ENCODE assay signal across 9 cellular contexts in the genomic region with DNA sequence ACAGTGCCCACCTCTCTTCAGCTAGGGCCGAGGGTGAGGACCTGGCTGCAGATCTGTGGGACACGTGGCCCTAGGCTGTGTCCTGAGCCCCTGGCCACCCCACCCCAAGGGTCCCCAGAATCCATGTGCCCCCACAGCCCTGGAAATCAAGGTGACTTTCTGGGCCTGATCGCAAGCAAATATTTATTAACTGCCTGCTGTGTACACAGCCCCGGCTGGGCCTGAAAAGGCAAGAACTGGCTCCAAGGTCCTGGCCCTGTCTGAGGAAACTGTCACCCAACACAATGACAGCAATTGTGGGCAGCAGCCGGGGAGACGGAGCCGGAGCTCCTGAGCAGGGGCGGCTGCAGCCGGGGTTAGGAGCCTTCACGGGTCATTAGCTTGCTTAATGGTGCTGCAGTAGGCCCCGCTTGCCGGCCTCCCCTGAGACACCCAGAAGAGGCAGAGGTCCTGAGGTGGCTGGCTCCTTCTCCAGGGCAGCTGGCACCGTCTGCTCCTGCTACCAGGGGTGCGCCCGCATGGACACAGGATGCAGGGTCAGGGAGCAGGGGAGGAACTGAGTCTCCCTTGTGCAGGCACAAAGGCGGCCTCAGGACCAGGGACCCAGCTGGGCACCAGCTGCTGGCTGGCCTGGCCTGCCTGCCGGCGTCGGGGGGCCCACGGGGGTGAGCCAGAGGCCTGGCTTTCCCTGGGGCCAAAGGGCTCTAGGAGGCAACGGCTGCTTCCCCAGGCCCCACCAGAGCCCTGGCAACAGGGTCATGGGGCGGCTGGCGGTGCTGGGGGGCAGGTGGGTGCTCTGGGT. TPM values are rescaled to one million over a fixed set of nuclear protein-coding genes. Genes with fewer than 3 reads are reported as not detected.
A peak's percentile ranks its signal among the peaks of the same experiment; 100 is the strongest.
DNase-seq lines count a peak whose midpoint lies in the region; ATAC-seq and TF ChIP-seq lines count a peak whose summit lies in the region.
"Had no signal": no experiment of that assay in that cellular context is flagged by ENCODE, and none has a peak within 500 bp of the region (broad histone marks: within the 10 kb centered on the region; RNA-seq: fewer than 3 reads in every experiment).

No MANE protein-coding gene starts in this region.

- H2BK120ac ChIP-seq in mesenchymal stem cell (ENCODE audit: low read depth, low read length) = no peak overlapping the region

- H3K14ac ChIP-seq in mesenchymal stem cell (ENCODE audit: low read length in 2 of 2) = no peak overlapping the region

- TF ChIP-seq CTCF in dorsolateral prefrontal cortex (IDR thresholded peaks at IDR 0.05 in 54 of 56, conservative IDR thresholded peaks at IDR 0.05 in 2 of 56; ENCODE audit: low read depth in 1 of 56, partially characterized antibody in 56 of 56) = no peak

- H3K18ac ChIP-seq in mesenchymal stem cell (ENCODE audit: low read depth in 1 of 2, low read length in 2 of 2) = no peak overlapping the region

- intact Hi-C loops in dorsolateral prefrontal cortex (cut with DNase I) = no loop called here

- H3K4me2 ChIP-seq in BLaER1 (peak overlapping the region; percentile 73), mesenchymal stem cell (ENCODE audit: low read length, poor library complexity, severe bottlenecking) (peak overlapping the region; percentile 43), Karpas-422 (ENCODE audit: low read depth, low read length, poor library complexity, severe bottlenecking) (no peak overlapping the region)

- H3K4me1 ChIP-seq in BLaER1 (peaks cover 46% of the 10 kb centered on the region), mesenchymal stem cell (ENCODE audit: control insufficient read depth, insufficient read depth, low read depth, low read length) (peaks cover 21% of the 10 kb centered on the region), Karpas-422 (ENCODE audit: low read length) (no peaks in the 10 kb centered on the region)

- H2BK12ac ChIP-seq in mesenchymal stem cell (ENCODE audit: low read length in 2 of 2) = no peak overlapping the region

- H3K27me3 ChIP-seq in BLaER1 (no peaks in the 10 kb centered on the region), dorsolateral prefrontal cortex (peaks cover 0 to 5% (median 0%) of the 10 kb centered on the region in 45 donors), mesenchymal stem cell (ENCODE audit: control insufficient read depth in 1 of 2, insufficient read depth in 1 of 2, low read length in 2 of 2) (peaks cover 12 to 20% of the 10 kb centered on the region in 2 experiments), Karpas-422 (ENCODE audit: low read length) (no peaks in the 10 kb centered on the region)

- 0 out of 2 replicates have a peak overlapping the region, but pooled peaks have one; percentile 35 for H3K27ac ChIP-seq in BLaER1
- H3K27ac ChIP-seq in dorsolateral prefrontal cortex = peak overlapping the region in 1 of 59 donors; percentile 66
- H3K27ac ChIP-seq in mesenchymal stem cell (ENCODE audit: low read length, poor library complexity, severe bottlenecking) = no peak overlapping the region
- H3K27ac ChIP-seq in Karpas-422 (ENCODE audit: low read length) = no peak overlapping the region

- H2AK5ac ChIP-seq in mesenchymal stem cell (ENCODE audit: low read length, severe bottlenecking) = no peak overlapping the region

- no peak overlapping the region for H4K91ac ChIP-seq in mesenchymal stem cell (ENCODE audit: low read length)

- no peak for ATAC-seq in GM19395 (IDR thresholded peaks at IDR 0.05; ENCODE audit: unreplicated experiment)

- H4K20me1 ChIP-seq in BLaER1 (no peaks in the 10 kb centered on the region), Karpas-422 (ENCODE audit: insufficient read depth, low read depth, low read length) (no peaks in the 10 kb centered on the region)

- peak overlapping the region; percentile 21 for H4K8ac ChIP-seq in mesenchymal stem cell (ENCODE audit: low read length)

- no peak overlapping the region for H3K4ac ChIP-seq in mesenchymal stem cell (ENCODE audit: low read depth in 1 of 2, low read length in 2 of 2)

- H2BK15ac ChIP-seq in mesenchymal stem cell (ENCODE audit: low read depth, poor library complexity, severe bottlenecking) = no peak overlapping the region

- H2BK5ac ChIP-seq in mesenchymal stem cell (ENCODE audit: low read depth, low read length, poor library complexity, severe bottlenecking) = no peak overlapping the region

- no peak overlapping the region for H2AFZ ChIP-seq in mesenchymal stem cell (ENCODE audit: low read depth, low read length)
- H2AFZ ChIP-seq in Karpas-422 (ENCODE audit: low read length) = no peak overlapping the region

- H3K4me3 ChIP-seq in BLaER1 (no peak overlapping the region), dorsolateral prefrontal cortex (no peak overlapping the region), mesenchymal stem cell (ENCODE audit: insufficient read depth in 1 of 2, low read depth in 1 of 2, low read length in 2 of 2) (no peak overlapping the region), Karpas-422 (ENCODE audit: low read length) (no peak overlapping the region)

- no peak overlapping the region for H3K23ac ChIP-seq in mesenchymal stem cell (ENCODE audit: low read length in 2 of 2)

- H3K79me2 ChIP-seq in Karpas-422 (ENCODE audit: low read length) = no peaks in the 10 kb centered on the region

- H3K9me3 ChIP-seq in BLaER1 = no peaks in the 10 kb centered on the region
- H3K9me3 ChIP-seq in mesenchymal stem cell (ENCODE audit: control insufficient read depth, low read length) = no peaks in the 10 kb centered on the region
- H3K9me3 ChIP-seq in Karpas-422 (ENCODE audit: low read length) = no peaks in the 10 kb centered on the region

- peak; percentile 1 for DNase-seq in H4 (ENCODE audit: low spot score)
- DNase-seq in dorsolateral prefrontal cortex = peak in 9 of 10 donors; percentile 2 to 43 (median 27)
- no peak for DNase-seq in mesenchymal stem cell
- DNase-seq in NCI-H226 = no peak
- DNase-seq in stimulated activated CD4-positive, alpha-beta T cell treated with anti-CD3 and anti-CD28 coated beads, Interleukin-4, amount 100 ng/mL, for 4 hours = no peak
- no peak for DNase-seq in Karpas-422
- DNase-seq: NCI-H69 had no signal

- no peaks in the 10 kb centered on the region for H3K36me3 ChIP-seq in BLaER1
- H3K36me3 ChIP-seq in mesenchymal stem cell (ENCODE audit: control insufficient read depth in 1 of 2, insufficient read depth in 2 of 2, low read depth in 1 of 2, low read length in 2 of 2) = peaks cover 0 to 12% of the 10 kb centered on the region in 2 experiments
- H3K36me3 ChIP-seq in Karpas-422 (ENCODE audit: insufficient read depth, low read length) = no peaks in the 10 kb centered on the region

- H3K79me1 ChIP-seq in mesenchymal stem cell (replicated peaks; ENCODE audit: low read length, poor library complexity, severe bottlenecking) = no peaks in the 10 kb centered on the region

- 72% methylated on average over 23 of the region's 23 CpGs for WGBS in mesenchymal stem cell

- H3K9me2 ChIP-seq in Karpas-422 (replicated peaks; ENCODE audit: insufficient read depth, low read length) = no peaks in the 10 kb centered on the region

- H3K9ac ChIP-seq in BLaER1 (0 out of 2 replicates have a peak overlapping the region, but pooled peaks have one; percentile 19), mesenchymal stem cell (ENCODE audit: low read length) (no peak overlapping the region), Karpas-422 (ENCODE audit: low read length) (no peak overlapping the region)

RNA-seq across cellular contexts. Expression of a gene that starts 24.1 kb away (rescaled TPM):
- 0.95 and 1.1 TPM in 2 replicates for total RNA-seq in H4 (2014; rRNA removed; shearing (Covaris generic))
- total RNA-seq in dorsolateral prefrontal cortex = 10 to 100 TPM; 15.1 to 48.4 (median 25.2) TPM
- 27.4 TPM for polyA plus RNA-seq in mesenchymal stem cell (2013, experiment 1 of 2)
- 25.0 TPM for polyA plus RNA-seq in mesenchymal stem cell (2013, experiment 2 of 2)
- 16.8 and 30.5 TPM in 2 replicates for total RNA-seq in Karpas-422 (2014; rRNA removed; shearing (Covaris generic); ENCODE audit: low replicate concordance)

Comparison
In these comparisons a context has a peak if more than half of its experiments do, and no peak if none do; other contexts are left out.
1. DNase-seq: peak in H4 (single experiment) and dorsolateral prefrontal cortex (9 of 10); none in mesenchymal stem cell (single experiment), NCI-H226 (single experiment), stimulated activated CD4-positive, alpha-beta T cell treated with anti-CD3 and anti-CD28 coated beads, Interleukin-4, amount 100 ng/mL, for 4 hours (0 of 2) and Karpas-422 (single experiment).